In genomic region chr10:111344804-111345203, GRCh38 we compare ENCODE assay signal across 13 cellular contexts.
DNase-seq lines count a peak whose midpoint lies in the region; ATAC-seq, FAIRE-seq and TF ChIP-seq lines count a peak whose summit lies in the region.
"Had no signal": no experiment of that assay in that cellular context is flagged by ENCODE, and none has a peak within 500 bp of the region (broad histone marks: within the 10 kb centered on the region; RNA-seq: fewer than 3 reads in every experiment).

No MANE protein-coding gene starts in this region.

- H3K9ac ChIP-seq in HepG2 (ENCODE audit: insufficient read depth, low read depth, low read length), result no peak overlapping the region
- H3K9ac ChIP-seq: BLaER1 treated with 17β-estradiol and CSF1 and Interleukin-3, amounts not matched to agents 10 nM and 100 nM; KMS-11 had no signal

- TF ChIP-seq RAD21 in HepG2 (CRISPR knock-in tag; IDR thresholded peaks at IDR 0.05), result no peak

- intact Hi-C loops in HepG2 (cut with micrococcal nuclease; ENCODE audit: unreplicated experiment) (no loop called here), right lobe of liver (cut with DNase I) (no loop called here)

- POLR2A ChIA-PET in HepG2 (lab: Yijun Ruan, JAX), result no interaction called here

- no peaks in the 10 kb centered on the region for H3K36me3 ChIP-seq in HepG2 (replicated peaks in 1 of 2; ENCODE audit: control insufficient read depth in 1 of 2, insufficient read depth in 2 of 2, low read length in 2 of 2)
- no peaks in the 10 kb centered on the region for H3K36me3 ChIP-seq in right lobe of liver
- no peaks in the 10 kb centered on the region for H3K36me3 ChIP-seq in brain microvascular endothelial cell (replicated peaks)

- H4K20me1 ChIP-seq in HepG2 (ENCODE audit: insufficient read depth, low read length), result no peaks in the 10 kb centered on the region
- H4K20me1 ChIP-seq: BLaER1 treated with 17β-estradiol and CSF1 and Interleukin-3, amounts not matched to agents 10 nM and 100 nM had no signal

- no peak for TF ChIP-seq POLR2A in HepG2 (IDR thresholded peaks at IDR 0.05; ENCODE audit: insufficient read depth in 1 of 2, low read depth in 2 of 2, low read length in 2 of 2)
- TF ChIP-seq POLR2A in right lobe of liver (IDR thresholded peaks at IDR 0.05), result no peak

- H3K27ac ChIP-seq in HepG2 (ENCODE audit: extremely low read length, insufficient read depth, low read length) (no peak overlapping the region), right lobe of liver (no peak overlapping the region), brain microvascular endothelial cell (no peak overlapping the region)
- H3K27ac ChIP-seq: BLaER1 treated with 17β-estradiol and CSF1 and Interleukin-3, amounts not matched to agents 10 nM and 100 nM; KMS-11 had no signal

- in situ Hi-C loops in HepG2 (cut with HindIII; ENCODE audit: extremely low pct_ligation_motif_present, low pct_unique_long_range_greater_than_20kb), result no loop called here
- in situ Hi-C loops in brain microvascular endothelial cell (cut with HindIII; ENCODE audit: low pct_ligation_motif_present, low sequenced_read_pairs), result no loop called here

- TF ChIP-seq CTCF in HepG2 (CRISPR knock-in tag; IDR thresholded peaks at IDR 0.05) (0 out of 2 replicates have a peak, but pooled peaks have one; percentile 3), right lobe of liver (IDR thresholded peaks at IDR 0.05) (peak in 2 of 4 donors; percentile 14 to 16), brain microvascular endothelial cell (IDR thresholded peaks at IDR 0.05; ENCODE audit: low read depth, low read length, missing control alignments) (peak; percentile 8), GM20000 (IDR thresholded peaks at IDR 0.05; ENCODE audit: extremely low read depth, missing control alignments) (no peak)

- H3K9me3 ChIP-seq in HepG2 (ENCODE audit: low read length) (peaks cover 16% of the 10 kb centered on the region; the same call in 1 of the 2 replicates), right lobe of liver (peaks cover 0 to 4% (median 0%) of the 10 kb centered on the region in 4 donors)

- WGBS in HepG2 (ENCODE audit: low lambda C conversion rate), result 0% methylated on average over 3 of the region's 3 CpGs
- WGBS in right lobe of liver (ENCODE audit: insufficient coverage, low coverage, low lambda C conversion rate, missing lambda C conversion rate), result 39% methylated on average over 3 of the region's 3 CpGs

- DNase-seq in HepG2 (ENCODE audit: low spot score), result no peak
- DNase-seq in right lobe of liver, result no peak
- no peak for DNase-seq in brain microvascular endothelial cell
- DNase-seq in NCI-H526 treated with DMSO at 0.1 percent for 48 hours (lab: John Stamatoyannopoulos, UW), result no peak
- DNase-seq in SW 1271 (lab: John Stamatoyannopoulos, UW), result no peak
- no peak for DNase-seq in GM20000 (ENCODE audit: low spot score)
- DNase-seq: activated B cell treated with CpG ODN at 0.5 μM for 24 hours; hypothalamus; stimulated activated CD4-positive, alpha-beta T cell treated with anti-CD3 and anti-CD28 coated beads, Interleukin-1b, Interleukin-23, amount 100 ng/mL, for 48 hours had no signal

- peak; percentile 73; the same call in 2 of the 3 replicates for ATAC-seq in HepG2
- ATAC-seq in right lobe of liver, result no peak
- ATAC-seq in HG03565 (IDR thresholded peaks at IDR 0.05; ENCODE audit: unreplicated experiment), result peak; percentile 75
- ATAC-seq in GM19455 (IDR thresholded peaks at IDR 0.05; ENCODE audit: unreplicated experiment), result no peak

- H3K4me3 ChIP-seq in HepG2 (replicated peaks in 1 of 3; ENCODE audit: insufficient read depth in 1 of 3, low read depth in 2 of 3, low read length in 3 of 3) (no peak overlapping the region), right lobe of liver (no peak overlapping the region), brain microvascular endothelial cell (ENCODE audit: low read depth, low read length) (no peak overlapping the region)
- H3K4me3 ChIP-seq: BLaER1 treated with 17β-estradiol and CSF1 and Interleukin-3, amounts not matched to agents 10 nM and 100 nM had no signal

- H3K4me1 ChIP-seq in HepG2 (ENCODE audit: insufficient read depth, low read length) (no peaks in the 10 kb centered on the region), right lobe of liver (no peaks in the 10 kb centered on the region)
- H3K4me1 ChIP-seq: BLaER1 treated with 17β-estradiol and CSF1 and Interleukin-3, amounts not matched to agents 10 nM and 100 nM had no signal

- no peak for TF ChIP-seq EP300 in HepG2 (IDR thresholded peaks at IDR 0.05; ENCODE audit: low read depth in 2 of 2, low read length in 2 of 2)
- TF ChIP-seq EP300 in HepG2 (CRISPR knock-in tag; IDR thresholded peaks at IDR 0.05; ENCODE audit: borderline replicate concordance), result no peak

- H3K27me3 ChIP-seq in HepG2 (ENCODE audit: control insufficient read depth in 1 of 2, insufficient read depth in 2 of 2, low read length in 2 of 2) (no peaks in the 10 kb centered on the region), right lobe of liver (no peaks in the 10 kb centered on the region), brain microvascular endothelial cell (replicated peaks) (no peaks in the 10 kb centered on the region)
- H3K27me3 ChIP-seq: BLaER1 treated with 17β-estradiol and CSF1 and Interleukin-3, amounts not matched to agents 10 nM and 100 nM had no signal

- no peak for FAIRE-seq in HepG2 (lab: Jason Lieb, UNC)

- H2AFZ ChIP-seq in HepG2 (ENCODE audit: low read length), result no peak overlapping the region

- no peaks in the 10 kb centered on the region for H3K79me2 ChIP-seq in HepG2 (ENCODE audit: insufficient read depth, low read length)

- CTCF ChIA-PET in HepG2 (lab: Yijun Ruan, JAX; ENCODE audit: low intra/inter-chr PET ratio, low total read pairs), result no interaction called here

- BruUV-seq in HepG2 (replicated peaks; lab: Mats Ljungman, UMichigan), result no TSS peak

- no peak overlapping the region for H3K4me2 ChIP-seq in HepG2 (ENCODE audit: low read depth, low read length)
- H3K4me2 ChIP-seq: BLaER1 treated with 17β-estradiol and CSF1 and Interleukin-3, amounts not matched to agents 10 nM and 100 nM; KMS-11 had no signal

TF ChIP-seq in HepG2, 621 proteins besides CTCF, POLR2A, EP300 and RAD21:
- TF ChIP-seq TEAD3 (CRISPR knock-in tag; optimal IDR thresholded peaks at IDR 0.05; ENCODE audit: borderline replicate concordance) (no peak), ZNF552 (CRISPR knock-in tag; IDR thresholded peaks at IDR 0.05; ENCODE audit: borderline replicate concordance) (no peak), SP2 (CRISPR knock-in tag; IDR thresholded peaks at IDR 0.05) (no peak), SIX4 (CRISPR knock-in tag; IDR thresholded peaks at IDR 0.05) (no peak), ZFP1 (CRISPR knock-in tag; IDR thresholded peaks at IDR 0.05) (no peak), THAP9 (CRISPR knock-in tag; IDR thresholded peaks at IDR 0.05; ENCODE audit: borderline replicate concordance) (no peak), PATZ1 (CRISPR knock-in tag; IDR thresholded peaks at IDR 0.05) (no peak), ZNF20 (CRISPR knock-in tag; IDR thresholded peaks at IDR 0.05) (no peak)
- TF ChIP-seq, protein P1, sequence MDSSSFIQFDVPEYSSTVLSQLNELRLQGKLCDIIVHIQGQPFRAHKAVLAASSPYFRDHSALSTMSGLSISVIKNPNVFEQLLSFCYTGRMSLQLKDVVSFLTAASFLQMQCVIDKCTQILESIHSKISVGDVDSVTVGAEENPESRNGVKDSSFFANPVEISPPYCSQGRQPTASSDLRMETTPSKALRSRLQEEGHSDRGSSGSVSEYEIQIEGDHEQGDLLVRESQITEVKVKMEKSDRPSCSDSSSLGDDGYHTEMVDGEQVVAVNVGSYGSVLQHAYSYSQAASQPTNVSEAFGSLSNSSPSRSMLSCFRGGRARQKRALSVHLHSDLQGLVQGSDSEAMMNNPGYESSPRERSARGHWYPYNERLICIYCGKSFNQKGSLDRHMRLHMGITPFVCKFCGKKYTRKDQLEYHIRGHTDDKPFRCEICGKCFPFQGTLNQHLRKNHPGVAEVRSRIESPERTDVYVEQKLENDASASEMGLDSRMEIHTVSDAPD (CRISPR knock-in tag; IDR thresholded peaks at IDR 0.05), result no peak
TF ChIP-seq in HepG2: peak in this region for 0.

Comparison
In these comparisons a context has a peak if more than half of its experiments do, and no peak if none do; other contexts are left out.
1. ATAC-seq: peak in HepG2 (single experiment) and HG03565 (single experiment); none in right lobe of liver (0 of 4) and GM19455 (single experiment).